11 cellular contexts compared by ENCODE assay signal in the genomic region with DNA sequence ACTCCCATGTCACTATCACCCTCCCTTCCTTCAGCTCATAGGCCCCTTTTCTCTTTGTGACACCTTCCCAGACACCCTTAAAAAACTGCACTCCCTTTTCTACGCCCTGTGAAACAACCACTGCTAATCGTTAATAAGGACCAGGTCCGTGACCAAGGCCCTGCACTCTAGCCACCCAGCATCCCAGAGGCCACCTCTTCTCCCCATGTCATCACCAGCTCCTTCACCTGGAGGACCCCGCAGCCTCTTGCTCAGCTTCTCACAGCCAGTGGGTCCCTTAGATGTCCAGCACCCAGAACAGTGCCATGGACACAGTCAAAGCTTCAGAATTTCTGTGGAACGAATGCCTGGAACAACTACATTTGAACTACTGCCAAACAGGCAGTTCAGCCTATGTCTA. TPM values are rescaled to one million over a fixed set of nuclear protein-coding genes. Genes with fewer than 3 reads are reported as not detected.
DNase-seq lines count a peak whose midpoint lies in the region; ATAC-seq and TF ChIP-seq lines count a peak whose summit lies in the region.
"Had no signal": no experiment of that assay in that cellular context is flagged by ENCODE, and none has a peak within 500 bp of the region (broad histone marks: within the 10 kb centered on the region; RNA-seq: fewer than 3 reads in every experiment).

No MANE protein-coding gene starts in this region.

- no peaks in the 10 kb centered on the region for H3K9me3 ChIP-seq in BLaER1
- H3K9me3 ChIP-seq in esophagus squamous epithelium, result no peaks in the 10 kb centered on the region
- H3K9me3 ChIP-seq in osteoblast (ENCODE audit: low read depth, low read length), result no peaks in the 10 kb centered on the region
- no peaks in the 10 kb centered on the region for H3K9me3 ChIP-seq in WERI-Rb-1 (ENCODE audit: severe bottlenecking)

- POLR2A ChIA-PET in WTC11 (lab: Charles Lee), result interaction anchor here (3.3 kb wide), 1 partner anchor 72 kb away, joined by 11 read pairs; no protein-coding TSS in a partner anchor

- no peaks in the 10 kb centered on the region for H3K36me3 Mint-ChIP-seq in WTC11

- peaks cover 20% of the 10 kb centered on the region for H3K27me3 ChIP-seq in BLaER1
- peaks cover 0 to 10% (median 0%) of the 10 kb centered on the region in 4 donors for H3K27me3 ChIP-seq in esophagus squamous epithelium
- H3K27me3 ChIP-seq in osteoblast (ENCODE audit: insufficient read depth, low read length), result no peaks in the 10 kb centered on the region
- H3K27me3 ChIP-seq in WERI-Rb-1 (ENCODE audit: insufficient read depth, low read depth, severe bottlenecking), result no peaks in the 10 kb centered on the region

- no peak for ATAC-seq in WTC11
- no peak for ATAC-seq in HG02571 (IDR thresholded peaks at IDR 0.05; ENCODE audit: unreplicated experiment)
- no peak for ATAC-seq in GM19395 (IDR thresholded peaks at IDR 0.05; ENCODE audit: unreplicated experiment)

- H3K4me3 ChIP-seq in BLaER1 (no peak overlapping the region), esophagus squamous epithelium (peak overlapping the region in 3 of 4 donors; percentile 67 to 93 (median 73)), osteoblast (ENCODE audit: insufficient read depth, low read length) (no peak overlapping the region), WERI-Rb-1 (ENCODE audit: low read depth, low read length) (no peak overlapping the region)

- H3K27ac ChIP-seq in BLaER1 (no peak overlapping the region), esophagus squamous epithelium (peak overlapping the region in 3 of 4 donors; percentile 10 to 96 (median 89)), osteoblast (ENCODE audit: low read depth, low read length) (no peak overlapping the region), WERI-Rb-1 (no peak overlapping the region)

- H3K27ac Mint-ChIP-seq in WTC11, result no peak overlapping the region

- 76% methylated on average over 4 to 5 of the region's 5 CpGs for WGBS in esophagus squamous epithelium, 2 donors

- no peak overlapping the region for H3K9ac ChIP-seq in BLaER1

- no peak for DNase-seq in WTC11 (ENCODE audit: low spot score)
- no peak for DNase-seq in esophagus squamous epithelium (lab: John Stamatoyannopoulos, UW)
- DNase-seq in osteoblast (ENCODE audit: insufficient read length, low spot score, missing footprints), result no peak
- no peak for DNase-seq in WERI-Rb-1
- no peak for DNase-seq in stimulated activated CD4-positive, alpha-beta T cell treated with anti-CD3 and anti-CD28 coated beads, Interleukin-4, amount 100 ng/mL, for 4 hours
- DNase-seq: activated gamma-delta T cell, glutamatergic neuron, NCI-H2107 had no signal

- H3K4me1 Mint-ChIP-seq in WTC11, result peaks cover 63% of the 10 kb centered on the region

- H3K79me2 ChIP-seq in osteoblast (ENCODE audit: insufficient read depth, low read length), result peaks cover 53% of the 10 kb centered on the region

- H4K20me1 ChIP-seq in BLaER1 (peaks cover 67% of the 10 kb centered on the region), osteoblast (ENCODE audit: insufficient read depth, low read length) (peaks cover 42% of the 10 kb centered on the region)

- CTCF ChIA-PET in WTC11 (lab: Charles Lee), result interaction anchor here (0.7 to 2.8 kb wide), 3 partner anchors 11 to 88 kb away, joined by 3 to 12 read pairs (median 3); no protein-coding TSS in a partner anchor

- peak overlapping the region; percentile 84 for H3K4me3 Mint-ChIP-seq in WTC11

- peaks cover 76% of the 10 kb centered on the region for H3K4me1 ChIP-seq in BLaER1
- H3K4me1 ChIP-seq in esophagus squamous epithelium, result peaks cover 0 to 80% (median 20%) of the 10 kb centered on the region in 3 donors
- H3K4me1 ChIP-seq in osteoblast (ENCODE audit: insufficient read depth, low read length), result peaks cover 27% of the 10 kb centered on the region

- intact Hi-C loops in esophagus squamous epithelium (cut with DNase I), result loop anchor here (10.0 kb wide), 1 partner anchor 88 kb away; no protein-coding TSS in a partner anchor

- H3K9me3 Mint-ChIP-seq in WTC11, result no peaks in the 10 kb centered on the region

- H3K36me3 ChIP-seq in BLaER1 (no peaks in the 10 kb centered on the region), esophagus squamous epithelium (no peaks in the 10 kb centered on the region), osteoblast (ENCODE audit: insufficient read depth, low read length) (no peaks in the 10 kb centered on the region), WERI-Rb-1 (no peaks in the 10 kb centered on the region)

- H3K4me2 ChIP-seq in BLaER1 (peak overlapping the region; percentile 96), osteoblast (ENCODE audit: insufficient read depth, low read length) (peak overlapping the region; percentile 87)

- H2AFZ ChIP-seq in osteoblast (ENCODE audit: low read length), result no peak overlapping the region

- H3K27me3 Mint-ChIP-seq in WTC11 (ENCODE audit: low read depth), result peaks cover 20% of the 10 kb centered on the region

- TF ChIP-seq CTCF in WTC11 (IDR thresholded peaks at IDR 0.05) (no peak), esophagus squamous epithelium (IDR thresholded peaks at IDR 0.05) (no peak), osteoblast (IDR thresholded peaks at IDR 0.05; ENCODE audit: extremely low read depth, low read depth, low read length) (no peak), WERI-Rb-1 (IDR thresholded peaks at IDR 0.05; ENCODE audit: low read depth, low read length) (no peak)

- TF ChIP-seq POLR2A in esophagus squamous epithelium (IDR thresholded peaks at IDR 0.05), result no peak

TF ChIP-seq in WTC11, 78 proteins besides CTCF, POLR2A, EP300 and RAD21 (continues in another document):
- TF ChIP-seq RELA (CRISPR knock-in tag; IDR thresholded peaks at IDR 0.05; ENCODE audit: borderline replicate concordance) (no peak), ZNF671 (CRISPR knock-in tag; IDR thresholded peaks at IDR 0.05) (no peak), ESRRA (CRISPR knock-in tag; IDR thresholded peaks at IDR 0.05; ENCODE audit: borderline replicate concordance) (no peak)
- TF ChIP-seq, protein P1, sequence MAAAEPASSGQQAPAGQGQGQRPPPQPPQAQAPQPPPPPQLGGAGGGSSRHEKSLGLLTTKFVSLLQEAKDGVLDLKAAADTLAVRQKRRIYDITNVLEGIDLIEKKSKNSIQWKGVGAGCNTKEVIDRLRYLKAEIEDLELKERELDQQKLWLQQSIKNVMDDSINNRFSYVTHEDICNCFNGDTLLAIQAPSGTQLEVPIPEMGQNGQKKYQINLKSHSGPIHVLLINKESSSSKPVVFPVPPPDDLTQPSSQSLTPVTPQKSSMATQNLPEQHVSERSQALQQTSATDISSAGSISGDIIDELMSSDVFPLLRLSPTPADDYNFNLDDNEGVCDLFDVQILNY (CRISPR knock-in tag; IDR thresholded peaks at IDR 0.05), result no peak
- TF ChIP-seq, protein P2, sequence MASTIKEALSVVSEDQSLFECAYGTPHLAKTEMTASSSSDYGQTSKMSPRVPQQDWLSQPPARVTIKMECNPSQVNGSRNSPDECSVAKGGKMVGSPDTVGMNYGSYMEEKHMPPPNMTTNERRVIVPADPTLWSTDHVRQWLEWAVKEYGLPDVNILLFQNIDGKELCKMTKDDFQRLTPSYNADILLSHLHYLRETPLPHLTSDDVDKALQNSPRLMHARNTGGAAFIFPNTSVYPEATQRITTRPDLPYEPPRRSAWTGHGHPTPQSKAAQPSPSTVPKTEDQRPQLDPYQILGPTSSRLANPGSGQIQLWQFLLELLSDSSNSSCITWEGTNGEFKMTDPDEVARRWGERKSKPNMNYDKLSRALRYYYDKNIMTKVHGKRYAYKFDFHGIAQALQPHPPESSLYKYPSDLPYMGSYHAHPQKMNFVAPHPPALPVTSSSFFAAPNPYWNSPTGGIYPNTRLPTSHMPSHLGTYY (CRISPR knock-in tag; IDR thresholded peaks at IDR 0.05), result no peak
- TF ChIP-seq, protein P3, sequence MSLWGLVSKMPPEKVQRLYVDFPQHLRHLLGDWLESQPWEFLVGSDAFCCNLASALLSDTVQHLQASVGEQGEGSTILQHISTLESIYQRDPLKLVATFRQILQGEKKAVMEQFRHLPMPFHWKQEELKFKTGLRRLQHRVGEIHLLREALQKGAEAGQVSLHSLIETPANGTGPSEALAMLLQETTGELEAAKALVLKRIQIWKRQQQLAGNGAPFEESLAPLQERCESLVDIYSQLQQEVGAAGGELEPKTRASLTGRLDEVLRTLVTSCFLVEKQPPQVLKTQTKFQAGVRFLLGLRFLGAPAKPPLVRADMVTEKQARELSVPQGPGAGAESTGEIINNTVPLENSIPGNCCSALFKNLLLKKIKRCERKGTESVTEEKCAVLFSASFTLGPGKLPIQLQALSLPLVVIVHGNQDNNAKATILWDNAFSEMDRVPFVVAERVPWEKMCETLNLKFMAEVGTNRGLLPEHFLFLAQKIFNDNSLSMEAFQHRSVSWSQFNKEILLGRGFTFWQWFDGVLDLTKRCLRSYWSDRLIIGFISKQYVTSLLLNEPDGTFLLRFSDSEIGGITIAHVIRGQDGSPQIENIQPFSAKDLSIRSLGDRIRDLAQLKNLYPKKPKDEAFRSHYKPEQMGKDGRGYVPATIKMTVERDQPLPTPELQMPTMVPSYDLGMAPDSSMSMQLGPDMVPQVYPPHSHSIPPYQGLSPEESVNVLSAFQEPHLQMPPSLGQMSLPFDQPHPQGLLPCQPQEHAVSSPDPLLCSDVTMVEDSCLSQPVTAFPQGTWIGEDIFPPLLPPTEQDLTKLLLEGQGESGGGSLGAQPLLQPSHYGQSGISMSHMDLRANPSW (CRISPR knock-in tag; conservative IDR thresholded peaks at IDR 0.05; ENCODE audit: low read depth), result no peak

RNA-seq across cellular contexts. Expression of a gene that starts 2.3 kb away (rescaled TPM):
- total RNA-seq in WTC11 (2021) (44.9 to 51.8 TPM (median 47.0 TPM) in 3 replicates), esophagus squamous epithelium (100 to 1,000 TPM in 1 of 4 donors, 10 to 100 TPM in 3; 57.3 to 114 (median 81.7) TPM), osteoblast (69.2 and 71.7 TPM in 2 replicates)

Comparison
In these comparisons a context has a peak if more than half of its experiments do, and no peak if none do; other contexts are left out.
1. H3K27ac ChIP-seq: peak in esophagus squamous epithelium (3 of 4); none in BLaER1 (single experiment), osteoblast (single experiment) and WERI-Rb-1 (single experiment).
2. H3K4me3 ChIP-seq: peak in esophagus squamous epithelium (3 of 4); none in BLaER1 (single experiment), osteoblast (single experiment) and WERI-Rb-1 (single experiment).